ENCODE assay signal across 15 cellular contexts in the genomic region with DNA sequence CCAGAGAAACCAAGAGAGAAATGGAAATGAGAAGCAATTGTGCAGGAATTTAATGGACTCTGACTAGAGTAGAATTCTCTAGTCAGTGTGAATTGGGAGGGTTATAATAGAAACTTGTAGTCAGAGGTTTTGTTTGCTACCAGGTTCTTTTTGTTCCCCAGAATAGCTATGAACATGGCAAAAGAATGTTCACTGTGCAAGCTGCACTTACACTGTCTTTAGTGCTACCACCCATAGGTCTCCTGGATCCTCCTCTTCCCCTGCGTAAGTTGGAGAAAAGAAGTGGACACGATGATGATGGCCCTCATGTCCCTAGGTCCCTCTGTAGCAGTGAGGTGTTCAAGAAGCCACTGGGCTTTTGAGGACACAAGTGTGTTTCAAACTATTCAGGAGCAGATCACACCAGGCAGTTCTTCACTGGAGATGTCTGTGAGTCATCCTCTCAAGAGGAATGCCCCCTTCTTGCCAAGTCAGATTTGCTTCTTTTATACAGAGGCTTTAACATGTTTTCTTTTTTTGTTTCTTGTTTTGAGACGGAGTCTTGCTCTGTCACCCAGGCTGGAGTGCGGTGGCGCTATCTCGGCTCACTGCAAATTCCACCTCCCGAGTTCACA. TPM values are rescaled to one million over a fixed set of nuclear protein-coding genes. Genes with fewer than 3 reads are reported as not detected.
A peak's percentile ranks its signal among the peaks of the same experiment; 100 is the strongest.
DNase-seq lines count a peak whose midpoint lies in the region; ATAC-seq, FAIRE-seq and TF ChIP-seq lines count a peak whose summit lies in the region.
"Had no signal": no experiment of that assay in that cellular context is flagged by ENCODE, and none has a peak within 500 bp of the region (broad histone marks: within the 10 kb centered on the region; RNA-seq: fewer than 3 reads in every experiment).

No MANE protein-coding gene starts in this region.

- H3K9me3 ChIP-seq in GM12878 (replicated peaks; ENCODE audit: control insufficient read depth, insufficient read depth, low read length) (no peaks in the 10 kb centered on the region), hepatocyte (ENCODE audit: low read depth) (no peaks in the 10 kb centered on the region), endodermal cell (ENCODE audit: control insufficient read depth, low read length) (peaks cover 4% of the 10 kb centered on the region)

- H3K4me2 ChIP-seq in GM12878 (ENCODE audit: control insufficient read depth, insufficient read depth) (no peak overlapping the region), hepatocyte (no peak overlapping the region)

- no peaks in the 10 kb centered on the region for H3K4me1 ChIP-seq in GM12878 (ENCODE audit: control insufficient read depth, insufficient read depth, low read length)
- no peaks in the 10 kb centered on the region for H3K4me1 ChIP-seq in hepatocyte (ENCODE audit: insufficient read depth)
- no peaks in the 10 kb centered on the region for H3K4me1 ChIP-seq in endodermal cell (ENCODE audit: control insufficient read depth, insufficient read depth, low read length)

- SMC1A ChIA-PET in GM12878 (lab: Charles Lee; ENCODE audit: uncharacterized antibody, unreplicated experiment): no interaction called here

- DNase-seq in AG08395 (ENCODE audit: low spot score): peak; percentile 84
- no peak for DNase-seq in H54 (ENCODE audit: insufficient read length, low spot score)
- DNase-seq in GM12878 (ENCODE audit: low read depth, low spot score): no peak
- DNase-seq in hepatocyte (ENCODE audit: low spot score): peak; percentile 18
- DNase-seq in cerebellum (ENCODE audit: low spot score): no peak
- DNase-seq in endodermal cell: no peak
- DNase-seq: CD4-positive, alpha-beta T cell; cortex of kidney; H9; midbrain had no signal

- CTCF ChIA-PET in GM12878 (lab: Yijun Ruan, JAX): no interaction called here

- in situ Hi-C loops in GM12878 (cut with MboI): no loop called here

- H3K79me2 ChIP-seq in GM12878 (ENCODE audit: control insufficient read depth, insufficient read depth, low read length) (no peaks in the 10 kb centered on the region), hepatocyte (no peaks in the 10 kb centered on the region)

- RAD21 ChIA-PET in GM12878 (lab: Charles Lee; ENCODE audit: unreplicated experiment): no interaction called here

- no peaks in the 10 kb centered on the region for H3K27me3 Mint-ChIP-seq in endodermal cell (ENCODE audit: insufficient read depth)
- H3K27me3 Mint-ChIP-seq: CD4-positive, alpha-beta T cell; type B pancreatic cell had no signal

- no peaks in the 10 kb centered on the region for H3K4me1 Mint-ChIP-seq in endodermal cell
- H3K4me1 Mint-ChIP-seq: H9 had no signal

- ATAC-seq in GM12878 (no peak; the same call in 2 of the 3 replicates), HG02623 (IDR thresholded peaks at IDR 0.05; ENCODE audit: unreplicated experiment) (no peak), HG03095 (IDR thresholded peaks at IDR 0.05; ENCODE audit: unreplicated experiment) (no peak)

- H3K9me2 ChIP-seq in hepatocyte (replicated peaks; ENCODE audit: insufficient read depth): no peaks in the 10 kb centered on the region

- POLR2A ChIA-PET in GM12878 (lab: Charles Lee): no interaction called here

- H3K9me3 Mint-ChIP-seq in endodermal cell: peaks cover 8% of the 10 kb centered on the region
- H3K9me3 Mint-ChIP-seq: CD4-positive, alpha-beta T cell; H9; type B pancreatic cell had no signal

- H3K36me3 ChIP-seq in GM12878 (ENCODE audit: control insufficient read depth in 2 of 2, insufficient read depth in 2 of 2, low read length in 1 of 2): no peaks in the 10 kb centered on the region
- H3K36me3 ChIP-seq in hepatocyte (replicated peaks; ENCODE audit: insufficient read depth, low read depth): no peaks in the 10 kb centered on the region
- no peaks in the 10 kb centered on the region for H3K36me3 ChIP-seq in endodermal cell (ENCODE audit: control insufficient read depth, insufficient read depth, low read length)

- TF ChIP-seq POLR2A in H54 (IDR thresholded peaks at IDR 0.05; ENCODE audit: low read depth, low read length): no peak
- TF ChIP-seq POLR2A in GM12878 (IDR thresholded peaks at IDR 0.05; ENCODE audit: low read depth, low read length): no peak

- TF ChIP-seq CTCF in GM12878 (IDR thresholded peaks at IDR 0.05 in 2 of 3, conservative IDR thresholded peaks at IDR 0.05 in 1 of 3; ENCODE audit: control insufficient read depth in 2 of 3, extremely low read depth in 1 of 3, insufficient read depth in 1 of 3, low read depth in 3 of 3, low read length in 3 of 3): no peak
- TF ChIP-seq CTCF in hepatocyte (IDR thresholded peaks at IDR 0.05; ENCODE audit: poor library complexity): no peak
- TF ChIP-seq CTCF in endodermal cell (conservative IDR thresholded peaks at IDR 0.05): no peak

- H3K27ac ChIP-seq in GM12878 (ENCODE audit: control insufficient read depth, insufficient read depth) (no peak overlapping the region), hepatocyte (no peak overlapping the region), endodermal cell (ENCODE audit: low read depth, low read length) (no peak overlapping the region)

- TF ChIP-seq EP300 in GM12878 (IDR thresholded peaks at IDR 0.05; ENCODE audit: borderline replicate concordance in 1 of 2, control insufficient read depth in 1 of 2, low read depth in 2 of 2, low read length in 2 of 2): no peak

- WGBS in GM12878 (ENCODE audit: insufficient coverage, insufficient replicate concordance, low lambda C conversion rate, missing lambda C conversion rate): 97% methylated on average over 7 of the region's 7 CpGs
- WGBS in hepatocyte (ENCODE audit: low lambda C conversion rate, missing lambda C conversion rate): 91% methylated on average over 7 of the region's 7 CpGs
- 95 to 100% methylated on average over 3 to 7 of the region's 7 CpGs for WGBS in endodermal cell (ENCODE audit: insufficient coverage in 1 of 2, insufficient read length in 1 of 2), 2 experiments

- intact Hi-C loops in GM12878 (cut with micrococcal nuclease; ENCODE audit: unreplicated experiment): loop anchor here (10.0 kb wide), 1 partner anchor 210 kb away; no protein-coding TSS in a partner anchor

- H4K20me1 ChIP-seq in GM12878 (ENCODE audit: control insufficient read depth, insufficient read depth): no peaks in the 10 kb centered on the region
- no peaks in the 10 kb centered on the region for H4K20me1 ChIP-seq in hepatocyte (ENCODE audit: insufficient read depth, poor library complexity, severe bottlenecking)

- no peak for TF ChIP-seq RAD21 in GM12878 (IDR thresholded peaks at IDR 0.05; ENCODE audit: insufficient read depth, low read depth, low read length)

- H3K9ac ChIP-seq in GM12878 (ENCODE audit: control insufficient read depth, insufficient read depth, low read length) (no peak overlapping the region), endodermal cell (ENCODE audit: extremely low read depth, low read length, poor library complexity, severe bottlenecking) (no peak overlapping the region)

- peak; percentile 60 for FAIRE-seq in H54 (lab: Jason Lieb, UNC)
- no peak for FAIRE-seq in GM12878 (lab: Jason Lieb, UNC)

- H3K27ac Mint-ChIP-seq in endodermal cell: no peak overlapping the region
- H3K27ac Mint-ChIP-seq: H9, type B pancreatic cell had no signal

- H3K36me3 Mint-ChIP-seq in endodermal cell (ENCODE audit: low read depth): peaks cover 5% of the 10 kb centered on the region
- H3K36me3 Mint-ChIP-seq: type B pancreatic cell had no signal

- no peak overlapping the region for H3K4me3 Mint-ChIP-seq in endodermal cell
- H3K4me3 Mint-ChIP-seq: CD4-positive, alpha-beta T cell; H9; type B pancreatic cell had no signal

- no peak overlapping the region for H3K4me3 ChIP-seq in GM12878
- no peak overlapping the region for H3K4me3 ChIP-seq in hepatocyte
- no peak overlapping the region for H3K4me3 ChIP-seq in endodermal cell (ENCODE audit: low read length)

- no peak overlapping the region for H2AFZ ChIP-seq in GM12878 (ENCODE audit: control insufficient read depth, low read depth, low read length)
- H2AFZ ChIP-seq in hepatocyte: no peak overlapping the region

- H3K27me3 ChIP-seq in GM12878 (replicated peaks in 1 of 2; ENCODE audit: control insufficient read depth in 2 of 2, insufficient read depth in 2 of 2, low read length in 1 of 2) (no peaks in the 10 kb centered on the region), hepatocyte (no peaks in the 10 kb centered on the region), endodermal cell (ENCODE audit: control insufficient read depth, insufficient read depth, low read length, poor library complexity, severe bottlenecking) (no peaks in the 10 kb centered on the region)

- no TSS peak for BruUV-seq in GM12878 (replicated peaks; lab: Mats Ljungman, UMichigan)

RNA-seq across cellular contexts. Expression of a gene that starts 47.6 kb away (rescaled TPM):
- total RNA-seq in GM12878 (2013; cell fraction: nucleolus; rRNA removed): 29.8 and 30.5 TPM in 2 replicates
- total RNA-seq in GM12878 (2014; rRNA removed): 6.2 and 6.7 TPM in 2 replicates
- 8.9 and 9.5 TPM in 2 replicates for total RNA-seq in GM12878 (2014; rRNA removed; fragmentation: Illumina TruSeq; extraction: Trizol)
- total RNA-seq in GM12878 (2021): 8.5 and 9.0 TPM in 2 replicates
- 7.2 TPM for polyA plus RNA-seq in GM12878 (2011; ENCODE audit: low read depth)
- 11.8 and 20.6 TPM in 2 replicates for polyA plus RNA-seq in GM12878 (2011; rRNA removed)
- polyA plus RNA-seq in GM12878 (2011; cell fraction: cytosol; rRNA removed): 1.9 and 2.5 TPM in 2 replicates
- 4.5 TPM in 2 replicates for polyA plus RNA-seq in GM12878 (2011; cell fraction: nucleus; rRNA removed)
- polyA plus RNA-seq in GM12878 (2012): 4.6 and 6.2 TPM in 2 replicates
- polyA plus RNA-seq in GM12878 (2014; fragmentation: Illumina TruSeq; extraction: Trizol): 8.0 and 11.9 TPM in 2 replicates
- 10 to 100 TPM; 33.9 to 45.8 TPM for polyA plus RNA-seq in GM12878 (2014; fragmentation: Nextera tagmentation; extraction: Ambion mirVana)
- polyA plus RNA-seq in GM12878 (2014; rRNA removed): 6.4 and 7.1 TPM in 2 replicates
- polyA plus RNA-seq in GM12878 (2016; fragmentation: Nextera tagmentation; extraction: Ambion mirVana): 10 to 100 TPM; 16.0 to 20.3 TPM
- polyA minus RNA-seq in GM12878 (2011; rRNA and poly(A)+ RNA removed): 2.2 and 2.6 TPM in 2 replicates
- polyA minus RNA-seq in GM12878 (2011; cell fraction: cytosol; rRNA and poly(A)+ RNA removed): 0.94 and 1.6 TPM in 2 replicates
- 2.7 and 6.3 TPM in 2 replicates for polyA minus RNA-seq in GM12878 (2011; cell fraction: nucleus; rRNA and poly(A)+ RNA removed)
- total RNA-seq in hepatocyte: 9.5 and 9.8 TPM in 2 replicates
- polyA plus RNA-seq in hepatocyte: 6.5 and 10.7 TPM in 2 replicates
- 33.8 TPM for total RNA-seq in cerebellum
- 10 to 100 TPM; 11.6 to 13.3 TPM for total RNA-seq in endodermal cell
- polyA plus RNA-seq in endodermal cell (2013, experiment 1 of 2): 11.8 TPM
- polyA plus RNA-seq in endodermal cell (2013, experiment 2 of 2): 14.7 TPM

RNA-seq across cellular contexts. Expression of a gene that starts 54.3 kb away (rescaled TPM):
- total RNA-seq in GM12878 (2013; cell fraction: nucleolus; rRNA removed): not detected in 2 replicates
- total RNA-seq in GM12878 (2014; rRNA removed): not detected in 2 replicates
- not detected in 2 replicates for total RNA-seq in GM12878 (2014; rRNA removed; fragmentation: Illumina TruSeq; extraction: Trizol)
- total RNA-seq in GM12878 (2021): not detected in 2 replicates
- not detected for polyA plus RNA-seq in GM12878 (2011; ENCODE audit: low read depth)
- polyA plus RNA-seq in GM12878 (2011; rRNA removed): not detected in 2 replicates
- not detected in 2 replicates for polyA plus RNA-seq in GM12878 (2011; cell fraction: cytosol; rRNA removed)
- not detected in 2 replicates for polyA plus RNA-seq in GM12878 (2011; cell fraction: nucleus; rRNA removed)
- polyA plus RNA-seq in GM12878 (2012): 0.11 TPM in 1 of 2 replicates, not detected in the other
- polyA plus RNA-seq in GM12878 (2014; fragmentation: Illumina TruSeq; extraction: Trizol): not detected in 2 replicates
- under 1 TPM in 1 of 2 experiments, not detected in 1; 0.09 TPM for polyA plus RNA-seq in GM12878 (2014; fragmentation: Nextera tagmentation; extraction: Ambion mirVana)
- polyA plus RNA-seq in GM12878 (2014; rRNA removed): not detected in 2 replicates
- under 1 TPM in 1 of 2 experiments, not detected in 1; 0.13 TPM for polyA plus RNA-seq in GM12878 (2016; fragmentation: Nextera tagmentation; extraction: Ambion mirVana)
- not detected in 2 replicates for polyA minus RNA-seq in GM12878 (2011; rRNA and poly(A)+ RNA removed)
- polyA minus RNA-seq in GM12878 (2011; cell fraction: cytosol; rRNA and poly(A)+ RNA removed): not detected in 2 replicates
- polyA minus RNA-seq in GM12878 (2011; cell fraction: nucleus; rRNA and poly(A)+ RNA removed): not detected in 2 replicates
- 0.07 TPM in 1 of 2 replicates, not detected in the other for total RNA-seq in hepatocyte
- 0.36 TPM in 1 of 2 replicates, not detected in the other for polyA plus RNA-seq in hepatocyte
- not detected for total RNA-seq in cerebellum
- total RNA-seq in endodermal cell: 1 to 10 TPM in 1 of 2 donors, not detected in 1; 1.1 TPM
- 0.39 TPM for polyA plus RNA-seq in endodermal cell (2013, experiment 1 of 2)
- polyA plus RNA-seq in endodermal cell (2013, experiment 2 of 2): 0.21 TPM
- total RNA-seq: CD4-positive, alpha-beta T cell; OCI-LY7; skeletal muscle tissue had no signal

Comparison
In these comparisons a context has a peak if more than half of its experiments do, and no peak if none do; other contexts are left out.
1. DNase-seq: peak in AG08395 (single experiment) and hepatocyte (single experiment); none in H54 (single experiment), GM12878 (single experiment), cerebellum (single experiment) and endodermal cell (single experiment).